In the genomic region with DNA sequence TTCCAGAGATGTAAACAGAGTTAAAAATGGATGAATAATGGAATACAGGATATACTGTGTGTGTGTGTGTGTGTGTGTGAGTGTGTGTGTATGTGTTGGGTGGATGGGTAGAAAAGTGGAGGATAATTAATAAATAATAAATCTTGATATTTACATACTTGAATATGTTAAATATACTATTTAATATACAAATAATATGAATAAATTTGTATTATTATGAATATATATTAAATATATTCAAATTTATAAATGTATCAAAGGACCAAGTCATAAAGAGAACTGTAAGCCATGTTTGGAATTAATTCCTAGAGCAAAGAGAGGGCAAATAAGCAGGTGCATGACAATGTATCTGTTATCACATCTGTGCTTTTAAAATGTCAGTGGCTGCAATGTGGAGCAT, we compare ENCODE assay signal across 36 cellular contexts.
"Had no signal": no experiment of that assay in that cellular context is flagged by ENCODE, and none has a peak within 500 bp of the region (broad histone marks: within the 10 kb centered on the region; RNA-seq: fewer than 3 reads in every experiment).

No MANE protein-coding gene starts in this region.

- H3K27ac ChIP-seq: adrenal gland, body of pancreas, brain microvascular endothelial cell, breast epithelium, VCaP had no signal

- H3K36me3 ChIP-seq: adrenal gland, brain microvascular endothelial cell, breast epithelium had no signal

- DNase-seq: activated CD4-positive, alpha-beta memory T cell treated with anti-CD3 and anti-CD28 coated beads for 36 hours; activated CD4-positive, alpha-beta T cell treated with anti-CD3 and anti-CD28 coated beads for 1 hour; activated CD4-positive, alpha-beta T cell treated with anti-CD3 and anti-CD28 coated beads for 36 hours; activated CD4-positive, alpha-beta T cell treated with anti-CD3 and anti-CD28 coated beads for 48 hours; activated CD4-positive, alpha-beta T cell treated with anti-CD3 and anti-CD28 coated beads, Interleukin-2, amount 50 U/mL, for 1 hour; activated CD4-positive, alpha-beta T cell treated with anti-CD3 and anti-CD28 coated beads, Interleukin-2, amount 50 U/mL, for 4 hours; activated CD4-positive, CD25-positive, alpha-beta regulatory T cell; activated CD8-positive, alpha-beta memory T cell treated with anti-CD3 and anti-CD28 coated beads, Interleukin-2, amount 50 U/mL, for 4 hours; activated CD8-positive, alpha-beta T cell treated with anti-CD3 and anti-CD28 coated beads for 36 hours; activated effector memory CD4-positive, alpha-beta T cell treated with anti-CD3 and anti-CD28 coated beads, Interleukin-2, amount 50 U/mL, for 16 hours; activated gamma-delta T cell treated with Interleukin-2 at 50 U/mL for 16 hours; activated naive CD4-positive, alpha-beta T cell; activated naive CD4-positive, alpha-beta T cell treated with anti-CD3 and anti-CD28 coated beads for 36 hours; activated naive CD4-positive, alpha-beta T cell treated with anti-CD3 and anti-CD28 coated beads, Interleukin-2, amount 50 U/mL, for 16 hours; activated naive CD8-positive, alpha-beta T cell treated with anti-CD3 and anti-CD28 coated beads for 36 hours; activated T-cell treated with anti-CD3 and anti-CD28 coated beads for 4 hours; activated T-cell treated with anti-CD3 and anti-CD28 coated beads, Interleukin-2, amount 50 U/mL, for 1 hour; activated T-cell treated with anti-CD3 and anti-CD28 coated beads, Interleukin-2, amount 50 U/mL, for 4 hours; activated T-cell treated with anti-CD3 and anti-CD28 coated beads, Interleukin-2, amount 50 U/mL, for 72 hours; adrenal gland; amniotic stem cell; aorta; body of pancreas; brain microvascular endothelial cell; central memory CD4-positive, alpha-beta T cell; T-helper 17 cell; T1000 had no signal

- H3K4me1 ChIP-seq: adrenal gland, body of pancreas, breast epithelium had no signal

- ATAC-seq: activated CD4-positive, alpha-beta T cell treated with anti-CD3 and anti-CD28 coated beads for 36 hours; activated CD4-positive, CD25-positive, alpha-beta regulatory T cell treated with anti-CD3 and anti-CD28 coated beads, Interleukin-2, amount 50 U/mL, for 24 hours; activated CD8-positive, alpha-beta T cell treated with anti-CD3 and anti-CD28 coated beads for 36 hours; activated naive CD4-positive, alpha-beta T cell treated with anti-CD3 and anti-CD28 coated beads, Interleukin-2, amount 50 U/mL, for 72 hours; activated T-cell treated with anti-CD3 and anti-CD28 coated beads, Interleukin-2, amount 50 U/mL, for 4 hours; activated T-cell treated with anti-CD3 and anti-CD28 coated beads, Interleukin-2, amount 50 U/mL, for 72 hours; activated T-helper 17 cell treated with anti-CD3 and anti-CD28 coated beads, Interleukin-2, amount 50 U/mL, for 72 hours; body of pancreas; T-helper 17 cell had no signal

- H3K36me3 Mint-ChIP-seq: activated CD4-positive, alpha-beta memory T cell treated with anti-CD3 and anti-CD28 coated beads for 36 hours; activated naive CD4-positive, alpha-beta T cell treated with anti-CD3 and anti-CD28 coated beads, Interleukin-2, amount 50 U/mL, for 72 hours; activated naive CD8-positive, alpha-beta T cell treated with anti-CD3 and anti-CD28 coated beads for 36 hours had no signal

- H3K27me3 ChIP-seq: adrenal gland, body of pancreas, brain microvascular endothelial cell, breast epithelium had no signal

- H3K27ac Mint-ChIP-seq: activated CD4-positive, alpha-beta memory T cell treated with anti-CD3 and anti-CD28 coated beads for 36 hours; activated CD4-positive, alpha-beta T cell treated with anti-CD3 and anti-CD28 coated beads for 36 hours; activated CD8-positive, alpha-beta T cell treated with anti-CD3 and anti-CD28 coated beads for 36 hours; activated naive CD4-positive, alpha-beta T cell treated with anti-CD3 and anti-CD28 coated beads for 36 hours; activated naive CD4-positive, alpha-beta T cell treated with anti-CD3 and anti-CD28 coated beads, Interleukin-2, amount 50 U/mL, for 72 hours; activated naive CD8-positive, alpha-beta T cell treated with anti-CD3 and anti-CD28 coated beads for 36 hours; activated T-cell treated with anti-CD3 and anti-CD28 coated beads, Interleukin-2, amount 50 U/mL, for 72 hours; activated T-helper 1 cell treated with anti-CD3 and anti-CD28 coated beads, Interleukin-12 subunit alpha, Interleukin-12 subunit beta, Interleukin-2, Interleukin-4 antibody, amounts not matched to agents 30 ng/mL and 10 ng/mL and 1 ng/mL, durations not matched to agents 14 hours and 24 hours and 36 hours; activated T-helper 17 cell treated with anti-CD3 and anti-CD28 coated beads, Interleukin-2, amount 50 U/mL, for 72 hours; T-helper 17 cell had no signal

- H3K4me1 Mint-ChIP-seq: activated CD4-positive, alpha-beta T cell treated with anti-CD3 and anti-CD28 coated beads for 36 hours; activated naive CD8-positive, alpha-beta T cell treated with anti-CD3 and anti-CD28 coated beads for 36 hours; activated T-helper 17 cell treated with anti-CD3 and anti-CD28 coated beads, Interleukin-2, amount 50 U/mL, for 72 hours; T-helper 17 cell had no signal

- H3K4me3 ChIP-seq: adrenal gland, body of pancreas, breast epithelium had no signal

- H3K27me3 Mint-ChIP-seq: activated CD4-positive, alpha-beta memory T cell treated with anti-CD3 and anti-CD28 coated beads for 36 hours; activated CD4-positive, alpha-beta T cell treated with anti-CD3 and anti-CD28 coated beads for 36 hours; activated CD8-positive, alpha-beta T cell treated with anti-CD3 and anti-CD28 coated beads for 36 hours; activated naive CD8-positive, alpha-beta T cell treated with anti-CD3 and anti-CD28 coated beads for 36 hours; activated T-helper 17 cell treated with anti-CD3 and anti-CD28 coated beads, Interleukin-2, amount 50 U/mL, for 72 hours; T-helper 17 cell had no signal

- FAIRE-seq: astrocyte, colon, TTC549 had no signal

- H3K9me3 ChIP-seq: adrenal gland, body of pancreas, breast epithelium had no signal

- H3K4me3 Mint-ChIP-seq: activated CD4-positive, alpha-beta memory T cell treated with anti-CD3 and anti-CD28 coated beads for 36 hours; activated CD4-positive, alpha-beta T cell treated with anti-CD3 and anti-CD28 coated beads for 36 hours; activated CD8-positive, alpha-beta T cell treated with anti-CD3 and anti-CD28 coated beads for 36 hours; activated naive CD4-positive, alpha-beta T cell treated with anti-CD3 and anti-CD28 coated beads for 36 hours; activated naive CD8-positive, alpha-beta T cell treated with anti-CD3 and anti-CD28 coated beads for 36 hours; activated T-cell treated with anti-CD3 and anti-CD28 coated beads, Interleukin-2, amount 50 U/mL, for 4 hours; activated T-cell treated with anti-CD3 and anti-CD28 coated beads, Interleukin-2, amount 50 U/mL, for 72 hours; activated T-helper 1 cell treated with anti-CD3 and anti-CD28 coated beads, Interleukin-12 subunit alpha, Interleukin-12 subunit beta, Interleukin-2, Interleukin-4 antibody, amounts not matched to agents 30 ng/mL and 10 ng/mL and 1 ng/mL, durations not matched to agents 14 hours and 24 hours and 36 hours; activated T-helper 17 cell treated with anti-CD3 and anti-CD28 coated beads, Interleukin-2, amount 50 U/mL, for 72 hours; T-helper 17 cell had no signal
